Comparison of ENCODE assay signal across 7 cellular contexts in genomic region chr11:47409440-47410403, GRCh38. TPM values are rescaled to one million over a fixed set of nuclear protein-coding genes. Genes with fewer than 3 reads are reported as not detected.
DNase-seq lines count a peak whose midpoint lies in the region; ATAC-seq and TF ChIP-seq lines count a peak whose summit lies in the region.

No MANE protein-coding gene starts in this region.

- H3K27me3 ChIP-seq in HCT116 (ENCODE audit: insufficient read depth, low read length) (no peaks in the 10 kb centered on the region), right cardiac atrium (ENCODE audit: control insufficient read depth, insufficient read depth) (no peaks in the 10 kb centered on the region), spleen (replicated peaks in 1 of 7) (no peaks in the 10 kb centered on the region)

- H3K4me3 ChIP-seq in HCT116 (replicated peaks in 1 of 2; ENCODE audit: low read depth in 1 of 2, low read length in 2 of 2), result peak overlapping the region; percentile 78 to 87
- H3K4me3 ChIP-seq in right cardiac atrium (ENCODE audit: low read length), result peak overlapping the region; percentile 78
- H3K4me3 ChIP-seq in spleen, result peak overlapping the region in 6 of 8 donors; percentile 54 to 84 (median 57)

- ATAC-seq in HCT116 (no peak), activated B cell treated with CpG ODN at 0.5 μM for 24 hours (ENCODE audit: low read depth) (no peak), right cardiac atrium (no peak), HG02610 (IDR thresholded peaks at IDR 0.05; ENCODE audit: unreplicated experiment) (no peak)

- H3K27me3 Mint-ChIP-seq in activated B cell treated with CpG ODN at 0.5 μM for 24 hours, result no peaks in the 10 kb centered on the region

- H3K27ac ChIP-seq in HCT116 (ENCODE audit: low read depth, low read length), result peak overlapping the region; percentile 98
- peak overlapping the region; percentile 85 for H3K27ac ChIP-seq in right cardiac atrium (ENCODE audit: low read length)
- peak overlapping the region; percentile 64 to 96 (median 94) for H3K27ac ChIP-seq in spleen

- no TSS peak for BruUV-seq in HCT116 (replicated peaks; lab: Mats Ljungman, UMichigan)

- no peak for TF ChIP-seq RAD21 in HCT116 (IDR thresholded peaks at IDR 0.05; ENCODE audit: low read depth)

- H3K9me3 ChIP-seq in HCT116 (ENCODE audit: control insufficient read depth in 1 of 2, insufficient read depth in 1 of 2, low read depth in 1 of 2, low read length in 2 of 2) (no peaks in the 10 kb centered on the region), right cardiac atrium (ENCODE audit: control insufficient read depth, low read length) (no peaks in the 10 kb centered on the region), spleen (no peaks in the 10 kb centered on the region)

- CTCF ChIA-PET in HCT116 (lab: Charles Lee) (interaction anchor here (1.4 kb wide), 1 partner anchor 35 kb away, joined by 4 read pairs; no protein-coding TSS in a partner anchor), activated B cell treated with CpG ODN at 0.5 μM for 24 hours (lab: Charles Lee) (interaction anchor here (1.0 to 4.4 kb wide), 3 partner anchors 36 to 139 kb away, joined by 3 to 67 read pairs (median 3); no protein-coding TSS in a partner anchor), HEK293T (lab: Yijun Ruan, JAX) (interaction anchor here (1.3 to 1.8 kb wide), 3 partner anchors 35 to 55 kb away, joined by 3 to 7 read pairs (median 4); no protein-coding TSS in a partner anchor)

- intact Hi-C loops in HCT116 (cut with micrococcal nuclease) (loop anchor here (2.0 kb wide), 1 partner anchor 139 kb away; the partner anchor contains the start of gene MADD), activated B cell treated with CpG ODN at 0.5 μM for 24 hours (cut with micrococcal nuclease) (loop anchor here (2.0 to 10.0 kb wide), 4 partner anchors 45 to 705 kb away; partner anchors contain the start of genes ARHGAP1 and ZNF408), right cardiac atrium (cut with DNase I) (loop anchor here in 1 of 4 donors (5.0 kb wide), 1 partner anchor 37 kb away; no protein-coding TSS in a partner anchor), spleen (cut with DNase I; ENCODE audit: low total_unique reads) (no loop called here)

- TF ChIP-seq POLR2A in HCT116 (IDR thresholded peaks at IDR 0.05; ENCODE audit: borderline replicate concordance, extremely low read depth, insufficient read depth, insufficient read length) (no peak), spleen (IDR thresholded peaks at IDR 0.05) (no peak)

- H2AFZ ChIP-seq in HCT116 (ENCODE audit: low read depth, low read length, poor library complexity, severe bottlenecking), result no peak overlapping the region

- POLR2A ChIA-PET in HCT116 (lab: Charles Lee), result no interaction called here
- POLR2A ChIA-PET in activated B cell treated with CpG ODN at 0.5 μM for 24 hours (lab: Charles Lee), result interaction anchor here (0.8 to 4.0 kb wide), 8 partner anchors 10 to 195 kb away, joined by 3 to 42 read pairs (median 10); partner anchors contain the start of genes DDB2, PSMC3 and SPI1
- POLR2A ChIA-PET in HEK293T (lab: Yijun Ruan, JAX), result interaction anchor here (0.6 to 10.0 kb wide), 5 partner anchors 10 to 594 kb away, joined by 3 to 72 read pairs (median 4); partner anchors contain the start of gene PSMC3

- H3K36me3 Mint-ChIP-seq in activated B cell treated with CpG ODN at 0.5 μM for 24 hours (ENCODE audit: low read depth), result peaks cover 12% of the 10 kb centered on the region

- H3K9me2 ChIP-seq in HCT116 (ENCODE audit: insufficient read depth), result no peaks in the 10 kb centered on the region

- TF ChIP-seq CTCF in HCT116 (IDR thresholded peaks at IDR 0.05 in 2 of 3, conservative IDR thresholded peaks at IDR 0.05 in 1 of 3; ENCODE audit: borderline replicate concordance in 1 of 3, insufficient read depth in 1 of 3, low read depth in 2 of 3, low read length in 2 of 3) (no peak), activated B cell treated with CpG ODN at 0.5 μM for 24 hours (IDR thresholded peaks at IDR 0.05) (no peak), spleen (IDR thresholded peaks at IDR 0.05 in 8 of 11, conservative IDR thresholded peaks at IDR 0.05 in 3 of 11) (no peak)

- 71% methylated on average over 32 of the region's 32 CpGs for WGBS in right cardiac atrium
- 87 to 93% (median 91%) methylated on average over 5 to 32 of the region's 32 CpGs for WGBS in spleen, 5 donors

- H3K9me3 Mint-ChIP-seq in activated B cell treated with CpG ODN at 0.5 μM for 24 hours, result no peaks in the 10 kb centered on the region

- H3K27ac Mint-ChIP-seq in activated B cell treated with CpG ODN at 0.5 μM for 24 hours, result peak overlapping the region; percentile 92

- DNase-seq in HCT116 (ENCODE audit: low read depth, low spot score), result no peak
- DNase-seq in activated B cell treated with CpG ODN at 0.5 μM for 24 hours, result no peak
- DNase-seq in right cardiac atrium, result peak in 2 of 3 donors; percentile 67 to 68
- DNase-seq in spleen, result peak; percentile 82
- DNase-seq in HEK293T (ENCODE audit: extremely low spot score), result no peak
- DNase-seq in anterior cingulate cortex (lab: John Stamatoyannopoulos, UW), result no peak

- no peaks in the 10 kb centered on the region for H4K20me1 ChIP-seq in HCT116 (ENCODE audit: insufficient read depth)

- H3K4me1 ChIP-seq in HCT116 (ENCODE audit: control insufficient read depth in 1 of 2, insufficient read depth in 2 of 2, low read length in 2 of 2) (peaks cover 30 to 37% of the 10 kb centered on the region in 2 experiments), right cardiac atrium (ENCODE audit: control insufficient read depth, insufficient read depth, low read length) (peaks cover 8% of the 10 kb centered on the region), spleen (peaks cover 20 to 61% (median 44%) of the 10 kb centered on the region in 6 donors)

- H3K4me2 ChIP-seq in HCT116 (ENCODE audit: low read length), result peak overlapping the region; percentile 88

- RAD21 ChIA-PET in HCT116 (lab: Charles Lee; ENCODE audit: low non-redundant PET in 1 of 2, low total read pairs in 2 of 2, uncharacterized antibody in 2 of 2, unreplicated experiment in 2 of 2), result no interaction called here

- H3K4me3 Mint-ChIP-seq in activated B cell treated with CpG ODN at 0.5 μM for 24 hours, result peak overlapping the region; percentile 90

- H3K9ac ChIP-seq in HCT116 (ENCODE audit: low read length), result peak overlapping the region; percentile 73

- peaks cover 24% of the 10 kb centered on the region for H3K4me1 Mint-ChIP-seq in activated B cell treated with CpG ODN at 0.5 μM for 24 hours

- H3K79me2 ChIP-seq in HCT116 (ENCODE audit: insufficient read depth, low read length), result peaks cover 7% of the 10 kb centered on the region; the same call in 1 of the 2 replicates

- H3K36me3 ChIP-seq in HCT116 (ENCODE audit: control insufficient read depth in 1 of 2, insufficient read depth in 2 of 2, low read length in 2 of 2) (peaks cover 0 to 4% of the 10 kb centered on the region in 2 experiments; a peak in 2 of 4 replicates), spleen (peaks cover 0 to 46% (median 20%) of the 10 kb centered on the region in 6 donors)

TF ChIP-seq in HCT116, 20 proteins besides CTCF, POLR2A, EP300 and RAD21 (continues in another document):
- no peak for TF ChIP-seq ATF3 (IDR thresholded peaks at IDR 0.05)

TF ChIP-seq in HEK293T, 16 proteins besides CTCF, POLR2A, EP300 and RAD21:
- no peak for TF ChIP-seq SP1 (IDR thresholded peaks at IDR 0.05)
- TF ChIP-seq HDGF (IDR thresholded peaks at IDR 0.05; ENCODE audit: borderline replicate concordance), result no peak
- TF ChIP-seq ELF4 (IDR thresholded peaks at IDR 0.05), result no peak
- no peak for TF ChIP-seq L3MBTL2 (conservative IDR thresholded peaks at IDR 0.05)
- TF ChIP-seq PKNOX1 (IDR thresholded peaks at IDR 0.05), result no peak
TF ChIP-seq in HEK293T: peak in this region for 0.

RNA-seq across cellular contexts. Expression of gene SLC39A13, which starts 1.3 kb away (rescaled TPM):
- total RNA-seq in HCT116 (2021; ENCODE audit: unreplicated experiment), result 23.9 TPM
- polyA plus RNA-seq in HCT116 (2012), result 15.9 and 17.1 TPM in 2 replicates
- total RNA-seq in activated B cell treated with CpG ODN at 0.5 μM for 24 hours, result 27.5 and 28.2 TPM in 2 replicates
- total RNA-seq in right cardiac atrium, result 10 to 100 TPM; 41.7 to 46.6 (median 44.9) TPM
- 61.6 TPM for polyA plus RNA-seq in right cardiac atrium
- 10 to 100 TPM; 26.3 to 48.4 (median 43.2) TPM for total RNA-seq in spleen
- 10 to 100 TPM; 21.7 to 40.2 (median 26.0) TPM for polyA plus RNA-seq in spleen

RNA-seq across cellular contexts. Expression of gene PSMC3, which starts 16.5 kb away (rescaled TPM):
- 155 TPM for total RNA-seq in HCT116 (2021; ENCODE audit: unreplicated experiment)
- polyA plus RNA-seq in HCT116 (2012), result 224 and 256 TPM in 2 replicates
- total RNA-seq in activated B cell treated with CpG ODN at 0.5 μM for 24 hours, result 101 and 126 TPM in 2 replicates
- 100 to 1,000 TPM; 122 to 162 (median 155) TPM for total RNA-seq in right cardiac atrium
- polyA plus RNA-seq in right cardiac atrium, result 170 TPM
- total RNA-seq in spleen, result 10 to 100 TPM; 59.7 to 80.8 (median 66.4) TPM
- 100 to 1,000 TPM in 1 of 3 donors, 10 to 100 TPM in 2; 64.3 to 105 (median 90.0) TPM for polyA plus RNA-seq in spleen

RNA-seq across cellular contexts. Expression of gene SPI1, which starts 31.4 kb away (rescaled TPM):
- total RNA-seq in HCT116 (2021; ENCODE audit: unreplicated experiment), result 0.32 TPM
- not detected in 2 replicates for polyA plus RNA-seq in HCT116 (2012)
- 63.9 and 68.8 TPM in 2 replicates for total RNA-seq in activated B cell treated with CpG ODN at 0.5 μM for 24 hours
- total RNA-seq in right cardiac atrium, result 10 to 100 TPM; 11.6 to 24.1 (median 18.6) TPM
- 5.9 TPM for polyA plus RNA-seq in right cardiac atrium
- 100 to 1,000 TPM in 6 of 7 donors, 10 to 100 TPM in 1; 95.7 to 366 (median 198) TPM for total RNA-seq in spleen
- 100 to 1,000 TPM in 1 of 3 donors, 10 to 100 TPM in 2; 84.2 to 128 (median 91.8) TPM for polyA plus RNA-seq in spleen

RNA-seq across cellular contexts. Expression of gene RAPSN, which starts 39.2 kb away (rescaled TPM):
- total RNA-seq in HCT116 (2021; ENCODE audit: unreplicated experiment) (0.57 TPM), activated B cell treated with CpG ODN at 0.5 μM for 24 hours (1.1 and 3.5 TPM in 2 replicates), right cardiac atrium (under 1 TPM; 0.17 to 0.50 (median 0.39) TPM), spleen (1 to 10 TPM in 3 of 7 donors, under 1 TPM in 2, not detected in 2; 0.42 to 1.6 (median 1.2) TPM)
- 0.17 and 0.41 TPM in 2 replicates for polyA plus RNA-seq in HCT116 (2012)
- polyA plus RNA-seq in right cardiac atrium (0.23 TPM), spleen (1 to 10 TPM in 1 of 3 donors, under 1 TPM in 2; 0.53 to 1.5 (median 0.74) TPM)

RNA-seq across cellular contexts. Expression of gene MYBPC3, which starts 57.2 kb away (rescaled TPM):
- total RNA-seq in HCT116 (2021; ENCODE audit: unreplicated experiment), result 0.25 TPM
- 0.12 and 0.18 TPM in 2 replicates for polyA plus RNA-seq in HCT116 (2012)
- 0.46 and 0.69 TPM in 2 replicates for total RNA-seq in activated B cell treated with CpG ODN at 0.5 μM for 24 hours
- total RNA-seq in right cardiac atrium, result 1,000 to 10,000 TPM in 3 of 4 donors, 100 to 1,000 TPM in 1; 953 to 1,924 (median 1,412) TPM
- 1,009 TPM for polyA plus RNA-seq in right cardiac atrium
- total RNA-seq in spleen, result 1 to 10 TPM in 5 of 7 donors, under 1 TPM in 2; 0.91 to 4.7 (median 1.5) TPM
- 1 to 10 TPM in 2 of 3 donors, under 1 TPM in 1; 0.49 to 2.2 (median 1.4) TPM for polyA plus RNA-seq in spleen

Comparison
In these comparisons a context has a peak if more than half of its experiments do, and no peak if none do; other contexts are left out.
1. DNase-seq: peak in right cardiac atrium (2 of 3) and spleen (single experiment); none in HCT116 (single experiment), activated B cell treated with CpG ODN at 0.5 μM for 24 hours (single experiment), HEK293T (single experiment) and anterior cingulate cortex (0 of 58).
2. Peak in every context shown above with its lines, with median percentiles within 50 percentile points of each other: H3K27ac ChIP-seq and H3K4me3 ChIP-seq.